In the genomic region with DNA sequence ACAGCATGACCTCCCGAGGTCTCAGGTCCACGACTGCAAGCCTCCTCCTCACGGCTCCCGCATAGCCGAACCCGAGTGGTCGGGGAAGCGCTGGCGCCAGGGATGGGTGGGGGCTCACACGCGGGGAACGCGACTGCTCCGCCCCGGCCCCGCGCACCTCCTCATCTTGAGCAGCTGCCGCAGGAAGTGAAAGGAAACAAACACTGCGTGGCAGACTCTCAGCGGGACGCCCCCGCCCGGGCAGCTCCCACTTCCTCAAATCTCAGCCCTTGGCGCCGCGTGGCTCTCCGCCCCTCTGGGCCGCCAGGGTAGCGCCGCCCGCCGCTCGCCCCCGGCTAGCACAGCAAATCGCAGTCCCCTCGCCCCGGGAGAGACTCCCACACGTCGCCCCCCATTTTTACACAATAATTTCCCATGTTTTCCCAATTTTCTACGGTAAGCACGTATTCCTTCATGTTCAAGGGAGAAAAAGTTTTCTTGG, we compare ENCODE assay signal across 7 cellular contexts. TPM values are rescaled to one million over a fixed set of nuclear protein-coding genes. Genes with fewer than 3 reads are reported as not detected.
A peak's percentile ranks its signal among the peaks of the same experiment; 100 is the strongest.
DNase-seq lines count a peak whose midpoint lies in the region; ATAC-seq and TF ChIP-seq lines count a peak whose summit lies in the region.

A gene with protein sequence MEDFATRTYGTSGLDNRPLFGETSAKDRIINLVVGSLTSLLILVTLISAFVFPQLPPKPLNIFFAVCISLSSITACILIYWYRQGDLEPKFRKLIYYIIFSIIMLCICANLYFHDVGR (minus strand): TSS at position 188 of the 481 bp plus-strand sequence. CDS start 229 bp downstream, outside the sequence.

- intact Hi-C loops in breast epithelium (cut with DNase I; ENCODE audit: low total_unique reads) = loop anchor here (2.0 kb wide), 1 partner anchor 69 kb away; no protein-coding TSS in a partner anchor

- peak; percentile 69 for TF ChIP-seq POLR2A in GM15510 (IDR thresholded peaks at IDR 0.05; ENCODE audit: borderline replicate concordance, extremely low read depth, insufficient read length)
- peak; percentile 58 for TF ChIP-seq POLR2A in breast epithelium (IDR thresholded peaks at IDR 0.05)

- peaks cover 49 to 55% of the 10 kb centered on the region in 2 donors for H3K4me1 Mint-ChIP-seq in immature natural killer cell

- H3K36me3 ChIP-seq in breast epithelium = no peaks in the 10 kb centered on the region

- H3K9me3 ChIP-seq in breast epithelium = no peaks in the 10 kb centered on the region

- peaks cover 0 to 7% (median 0%) of the 10 kb centered on the region in 3 donors for H3K27me3 Mint-ChIP-seq in immature natural killer cell (ENCODE audit: low read depth in 3 of 3)

- ATAC-seq in HG02588 (IDR thresholded peaks at IDR 0.05; ENCODE audit: unreplicated experiment) = peak; percentile 46

- DNase-seq in NCI-H1092 treated with DMSO at 0.1 percent for 48 hours (lab: John Stamatoyannopoulos, UW) = peak; percentile 44
- peak; percentile 62 to 77 for DNase-seq in breast epithelium (ENCODE audit: low spot score in 2 of 2)
- DNase-seq in immature natural killer cell = peak; percentile 80 to 83 (median 82)
- DNase-seq in stimulated activated CD4-positive, alpha-beta T cell treated with anti-CD3 and anti-CD28 coated beads, Interleukin-12 subunit alpha, Interleukin-12 subunit beta, amount 100 ng/mL, for 4 hours = peak; percentile 76

- TF ChIP-seq CTCF in VCaP (conservative IDR thresholded peaks at IDR 0.05) (peak; percentile 38), breast epithelium (IDR thresholded peaks at IDR 0.05) (no peak)

- H3K27me3 ChIP-seq in breast epithelium = no peaks in the 10 kb centered on the region

- H3K4me3 Mint-ChIP-seq in immature natural killer cell = peak within 1 kb of the TSS; percentile 90 to 98 (median 97)

- H3K4me1 ChIP-seq in breast epithelium = peaks cover 3 to 7% of the 10 kb centered on the region in 2 donors

- H3K4me3 ChIP-seq in breast epithelium = peak within 1 kb of the TSS; percentile 87 to 97 (median 95)

- H3K36me3 Mint-ChIP-seq in immature natural killer cell = no peaks in the 10 kb centered on the region

- H3K27ac Mint-ChIP-seq in immature natural killer cell = peak within 1 kb of the TSS; percentile 90 to 97 (median 95)

- H3K9me3 Mint-ChIP-seq in immature natural killer cell = no peaks in the 10 kb centered on the region

- H3K27ac ChIP-seq in VCaP (peak within 1 kb of the TSS; percentile 64; the same call in 1 of the 2 replicates), breast epithelium (peak within 1 kb of the TSS; percentile 89 to 94)

RNA-seq across cellular contexts. Expression of the gene that starts here (rescaled TPM):
- 10 to 100 TPM; 46.9 to 58.7 (median 50.8) TPM for total RNA-seq in breast epithelium
- polyA plus RNA-seq in immature natural killer cell = 10 to 100 TPM; 35.2 to 47.7 (median 47.1) TPM

Comparison
In these comparisons a context has a peak if more than half of its experiments do, and no peak if none do; other contexts are left out.
1. Peak in every context shown above with its lines: DNase-seq, ATAC-seq, H3K4me3 ChIP-seq and H3K27ac ChIP-seq.